In the genomic region with DNA sequence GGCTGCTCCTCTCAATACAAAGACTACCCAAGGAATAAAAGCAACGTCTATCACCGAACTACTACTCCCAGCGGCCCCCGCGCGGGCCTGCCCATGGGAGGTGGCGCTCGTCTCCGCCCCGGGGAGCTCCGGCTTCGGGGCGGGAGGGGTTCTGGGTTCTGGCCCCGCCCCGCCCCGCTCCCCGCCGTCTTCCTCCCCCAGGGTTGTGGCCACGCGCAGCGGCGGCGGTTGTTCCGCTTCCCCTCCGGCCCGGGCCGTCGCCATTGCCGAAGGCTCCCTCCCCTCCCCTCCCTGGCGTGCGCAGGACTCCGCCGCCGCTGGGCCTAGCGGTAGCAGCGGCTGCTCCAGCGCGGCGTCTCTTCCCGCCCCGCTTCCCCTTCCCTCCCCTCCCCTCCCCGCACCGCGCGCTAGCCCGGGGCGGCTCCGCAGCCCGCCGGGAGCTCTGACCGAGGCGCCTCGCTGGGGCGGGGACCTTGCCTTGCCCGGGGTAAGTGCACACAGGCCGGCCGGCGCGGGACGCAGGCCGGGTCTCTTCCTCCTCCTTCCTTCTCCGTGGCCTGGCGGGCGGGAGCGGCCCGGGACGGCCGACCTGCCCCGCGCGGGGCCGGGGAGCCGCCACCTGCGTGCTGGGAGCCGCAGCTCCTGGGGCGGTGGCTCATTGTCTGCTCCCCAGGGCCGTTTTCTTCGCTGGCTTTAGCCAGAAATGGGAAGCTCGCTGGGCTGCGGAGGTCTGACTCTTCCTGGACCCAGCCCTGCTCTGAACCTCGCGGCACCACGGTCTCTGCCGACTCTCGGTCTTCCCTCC, we compare ENCODE assay signal across 8 cellular contexts. TPM values are rescaled to one million over a fixed set of nuclear protein-coding genes. Genes with fewer than 3 reads are reported as not detected.
DNase-seq lines count a peak whose midpoint lies in the region; ATAC-seq, FAIRE-seq and TF ChIP-seq lines count a peak whose summit lies in the region.

TSS of gene PAK2 (plus strand) at position 187 of the 805 bp plus-strand sequence. CDS start 42,790 bp downstream, outside the sequence.

- intact Hi-C loops in endothelial cell of umbilical vein (cut with micrococcal nuclease), result loop anchor here (1.0 to 5.0 kb wide), 4 partner anchors 27 to 1298 kb away; partner anchors contain the start of genes ACAP2, CEP19 and PIGX

- H3K4me1 Mint-ChIP-seq in mesothelial cell of epicardium, result peaks cover 11% of the 10 kb centered on the region

- peak; percentile 78 for TF ChIP-seq POLR2A in endothelial cell of umbilical vein (IDR thresholded peaks at IDR 0.05; ENCODE audit: low read depth, low read length)

- H3K79me2 ChIP-seq in endothelial cell of umbilical vein (ENCODE audit: control insufficient read depth, insufficient read depth, low read length), result peaks cover 47% of the 10 kb centered on the region

- peaks cover 5% of the 10 kb centered on the region for H3K4me1 ChIP-seq in endothelial cell of umbilical vein (ENCODE audit: control insufficient read depth, extremely low read depth, insufficient read depth, low read length)

- H3K27me3 Mint-ChIP-seq in mesothelial cell of epicardium (ENCODE audit: low read depth), result no peaks in the 10 kb centered on the region

- H3K36me3 ChIP-seq in endothelial cell of umbilical vein (ENCODE audit: control insufficient read depth in 2 of 2, extremely low read depth in 1 of 2, insufficient read depth in 2 of 2, low read length in 2 of 2), result no peaks in the 10 kb centered on the region

- peak within 1 kb of the TSS; percentile 91 for H3K4me2 ChIP-seq in endothelial cell of umbilical vein (ENCODE audit: insufficient read depth, low read length)

- TF ChIP-seq CTCF in D721Med (IDR thresholded peaks at IDR 0.05; ENCODE audit: insufficient read depth, missing control alignments) (no peak), endothelial cell of umbilical vein (IDR thresholded peaks at IDR 0.05; ENCODE audit: extremely low read depth in 1 of 2, insufficient read depth in 1 of 2, low read depth in 1 of 2, low read length in 2 of 2) (no peak), mesothelial cell of epicardium (IDR thresholded peaks at IDR 0.05; ENCODE audit: unreplicated experiment) (no peak)

- H2AFZ ChIP-seq in endothelial cell of umbilical vein (ENCODE audit: low read depth, low read length), result peak within 1 kb of the TSS; percentile 49

- H3K9me1 ChIP-seq in endothelial cell of umbilical vein (replicated peaks; ENCODE audit: control insufficient read depth, extremely low read depth, insufficient read depth, low read length), result no peaks in the 10 kb centered on the region

- no peaks in the 10 kb centered on the region for H3K9me3 ChIP-seq in endothelial cell of umbilical vein (replicated peaks; ENCODE audit: control insufficient read depth, insufficient read depth, low read length)

- peak within 1 kb of the TSS; percentile 99 for H3K4me3 Mint-ChIP-seq in mesothelial cell of epicardium

- H3K9me3 Mint-ChIP-seq in mesothelial cell of epicardium, result peaks cover 6% of the 10 kb centered on the region

- H3K27ac Mint-ChIP-seq in mesothelial cell of epicardium, result peak within 1 kb of the TSS; percentile 100

- CTCF ChIA-PET in endothelial cell of umbilical vein (lab: Charles Lee), result interaction anchor here (0.6 to 2.0 kb wide), 13 partner anchors 12 to 1079 kb away, joined by 3 to 6 read pairs (median 4); partner anchors contain the start of genes CEP19, NCBP2 and PIGX

- DNase-seq in D721Med (ENCODE audit: insufficient read length, low spot score) (peak; percentile 58), OCI-M2 (lab: John Stamatoyannopoulos, UW; ENCODE audit: unreplicated experiment) (peak; percentile 66), activated T-cell treated with anti-CD3 and anti-CD28 coated beads for 24 hours (ENCODE audit: low read depth) (peak; percentile 87), endothelial cell of umbilical vein (ENCODE audit: low read depth, low spot score) (peak; percentile 85), mesothelial cell of epicardium (ENCODE audit: low spot score in 2 of 2, unreplicated experiment in 2 of 2) (peak; percentile 75 to 80)
- peak; percentile 83 for DNase-seq in Jurkat, Clone E6-1 (ENCODE audit: low read depth, low spot score)
- DNase-seq in stimulated activated CD8-positive, alpha-beta memory T cell treated with anti-CD3 and anti-CD28 coated beads, Interleukin-15, amount 100 ng/mL, for 4 hours (ENCODE audit: low read depth in 2 of 2), result peak; percentile 80 to 83

- no peaks in the 10 kb centered on the region for H3K27me3 ChIP-seq in endothelial cell of umbilical vein (ENCODE audit: control insufficient read depth in 2 of 2, insufficient read depth in 2 of 2, low read length in 2 of 2)

- peak within 1 kb of the TSS; percentile 89 for H3K9ac ChIP-seq in endothelial cell of umbilical vein (replicated peaks; ENCODE audit: extremely low read depth, insufficient read depth, low read length)

- dilution Hi-C loops in endothelial cell of umbilical vein (cut with MboI; ENCODE audit: extremely low pct_ligation_motif_present, low sequenced_read_pairs), result no loop called here

- no TSS peak for BruUV-seq in endothelial cell of umbilical vein (replicated peaks; lab: Mats Ljungman, UMichigan)

- H3K4me3 ChIP-seq in Jurkat, Clone E6-1 (ENCODE audit: low read length), result peak within 1 kb of the TSS; percentile 95
- H3K4me3 ChIP-seq in endothelial cell of umbilical vein (replicated peaks in 1 of 3; ENCODE audit: insufficient read depth in 1 of 3, low read depth in 1 of 3, low read length in 3 of 3), result peak within 1 kb of the TSS; percentile 78 to 95 (median 85)

- H4K20me1 ChIP-seq in endothelial cell of umbilical vein (replicated peaks; ENCODE audit: control insufficient read depth, extremely low read depth, insufficient read depth, low read length), result no peaks in the 10 kb centered on the region

- H3K27ac ChIP-seq in endothelial cell of umbilical vein (ENCODE audit: insufficient read depth, low read depth, low read length), result peak within 1 kb of the TSS; percentile 61

- peak; percentile 87 for ATAC-seq in GM21529 (IDR thresholded peaks at IDR 0.05; ENCODE audit: unreplicated experiment)

- peaks cover 19% of the 10 kb centered on the region for H3K36me3 Mint-ChIP-seq in mesothelial cell of epicardium

- POLR2A ChIA-PET in endothelial cell of umbilical vein (lab: Charles Lee), result interaction anchor here (0.6 to 1.2 kb wide), 5 partner anchors 28 to 146 kb away, joined by 3 to 10 read pairs (median 5); partner anchors contain the start of genes CEP19, PIGX and SENP5

- no peak for FAIRE-seq in D721Med (lab: Jason Lieb, UNC)
- peak; percentile 81 for FAIRE-seq in endothelial cell of umbilical vein (lab: Jason Lieb, UNC)

TF ChIP-seq in endothelial cell of umbilical vein, 7 proteins besides CTCF, POLR2A, EP300 and RAD21:
- TF ChIP-seq JUN (IDR thresholded peaks at IDR 0.05; ENCODE audit: borderline replicate concordance, insufficient read depth, insufficient read length, low read depth), result no peak
- TF ChIP-seq MYC (IDR thresholded peaks at IDR 0.05; ENCODE audit: low read depth, low read length), result peak; percentile 34
- TF ChIP-seq, protein P1, sequence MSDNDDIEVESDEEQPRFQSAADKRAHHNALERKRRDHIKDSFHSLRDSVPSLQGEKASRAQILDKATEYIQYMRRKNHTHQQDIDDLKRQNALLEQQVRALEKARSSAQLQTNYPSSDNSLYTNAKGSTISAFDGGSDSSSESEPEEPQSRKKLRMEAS (IDR thresholded peaks at IDR 0.05; ENCODE audit: insufficient read depth, insufficient read length), result no peak
- no peak for TF ChIP-seq GATA2 (IDR thresholded peaks at IDR 0.05; ENCODE audit: insufficient read depth, insufficient read length, low read depth, low read length)
- no peak for TF ChIP-seq EZH2 (IDR thresholded peaks at IDR 0.05; ENCODE audit: borderline replicate concordance, low read depth, low read length, severe bottlenecking)
- peak; percentile 75 for TF ChIP-seq POLR2AphosphoS5 (IDR thresholded peaks at IDR 0.05; ENCODE audit: insufficient read depth, low read depth, low read length)
- TF ChIP-seq FOS (IDR thresholded peaks at IDR 0.05; ENCODE audit: borderline replicate concordance, insufficient read depth, low read length), result no peak

RNA-seq across cellular contexts. Expression of gene PAK2, which starts in this region (rescaled TPM):
- 98.7 TPM for polyA plus RNA-seq in Jurkat, Clone E6-1 (2012; ENCODE audit: insufficient read depth, insufficient read length)
- total RNA-seq in endothelial cell of umbilical vein (85.8 and 98.9 TPM in 2 replicates), mesothelial cell of epicardium (52.0 to 53.1 TPM (median 52.8 TPM) in 3 replicates)
- polyA plus RNA-seq in endothelial cell of umbilical vein, result 17.6 and 22.6 TPM in 2 replicates
- 38.8 and 42.1 TPM in 2 replicates for polyA plus RNA-seq in endothelial cell of umbilical vein (2011; cell fraction: cytosol; rRNA removed)
- 20.8 and 25.0 TPM in 2 replicates for polyA plus RNA-seq in endothelial cell of umbilical vein (2011; cell fraction: nucleus; rRNA removed)
- 70.0 and 83.0 TPM in 2 replicates for polyA plus RNA-seq in endothelial cell of umbilical vein (2012)
- 93.4 and 135 TPM in 2 replicates for polyA minus RNA-seq in endothelial cell of umbilical vein
- 67.2 TPM for polyA minus RNA-seq in endothelial cell of umbilical vein (2011; cell fraction: cytosol; rRNA and poly(A)+ RNA removed)
- 19.3 and 28.9 TPM in 2 replicates for polyA minus RNA-seq in endothelial cell of umbilical vein (2011; cell fraction: nucleus; rRNA and poly(A)+ RNA removed)

Comparison
In these comparisons a context has a peak if more than half of its experiments do, and no peak if none do; other contexts are left out.
1. Peak in every context shown above with its lines: DNase-seq, ATAC-seq, H3K4me3 ChIP-seq and H3K27ac ChIP-seq.